In genomic region chr18:31929273-31929672, GRCh38 we compare ENCODE assay signal across 1 cellular context.
TF ChIP-seq lines count a peak whose summit lies in the region.

No MANE protein-coding gene starts in this region.

TF ChIP-seq in liver, 16 proteins besides CTCF, POLR2A, EP300 and RAD21 (continued from another document):
- no peak for TF ChIP-seq TAF1 (conservative IDR thresholded peaks at IDR 0.05)
- TF ChIP-seq YY1 (IDR thresholded peaks at IDR 0.05), result peak; percentile 16
- TF ChIP-seq FOXA2 (IDR thresholded peaks at IDR 0.05), result no peak
- TF ChIP-seq HNF4A (conservative IDR thresholded peaks at IDR 0.05), result peak; percentile 77 to 79
TF ChIP-seq in liver: peak in this region for 8.
